ENCODE assay signal across 9 cellular contexts in genomic region chr20:25319241-25320034, GRCh38.
DNase-seq lines count a peak whose midpoint lies in the region; ATAC-seq and TF ChIP-seq lines count a peak whose summit lies in the region.
"Had no signal": no experiment of that assay in that cellular context is flagged by ENCODE, and none has a peak within 500 bp of the region (broad histone marks: within the 10 kb centered on the region; RNA-seq: fewer than 3 reads in every experiment).

No MANE protein-coding gene starts in this region.

- intact Hi-C loops in posterior vena cava (cut with DNase I), result loop anchor here in 1 of 2 donors (5.0 kb wide), 1 partner anchor 68 kb away; no protein-coding TSS in a partner anchor

- ATAC-seq in GM18502 (IDR thresholded peaks at IDR 0.05; ENCODE audit: poor library complexity, unreplicated experiment) (peak; percentile 4), HG02885 (IDR thresholded peaks at IDR 0.05; ENCODE audit: poor library complexity, unreplicated experiment) (peak; percentile 9)

- H3K4me3 Mint-ChIP-seq in neural crest cell (no peak overlapping the region), mesothelial cell of epicardium (no peak overlapping the region)
- H3K4me3 Mint-ChIP-seq: T-helper 17 cell had no signal

- H3K27ac Mint-ChIP-seq in neural crest cell (ENCODE audit: unreplicated experiment), result peak overlapping the region; percentile 59
- no peak overlapping the region for H3K27ac Mint-ChIP-seq in mesothelial cell of epicardium
- H3K27ac Mint-ChIP-seq: T-helper 17 cell had no signal

- H3K4me1 Mint-ChIP-seq in neural crest cell (peaks cover 20% of the 10 kb centered on the region), mesothelial cell of epicardium (peaks cover 1% of the 10 kb centered on the region)

- H3K9me3 Mint-ChIP-seq in neural crest cell (no peaks in the 10 kb centered on the region), mesothelial cell of epicardium (no peaks in the 10 kb centered on the region)

- peak; percentile 82 for DNase-seq in RPMI8226
- no peak for DNase-seq in neural crest cell (ENCODE audit: low read depth, low spot score)
- DNase-seq in posterior vena cava (ENCODE audit: low spot score), result no peak
- no peak for DNase-seq in occipital lobe (lab: John Stamatoyannopoulos, UW)
- DNase-seq in mesothelial cell of epicardium (ENCODE audit: low spot score in 2 of 2, unreplicated experiment in 2 of 2), result no peak
- DNase-seq in activated effector memory CD4-positive, alpha-beta T cell treated with anti-CD3 and anti-CD28 coated beads, Interleukin-2, amount 50 U/mL, for 16 hours, result no peak
- DNase-seq: T-helper 17 cell had no signal

- H3K27me3 Mint-ChIP-seq in neural crest cell (ENCODE audit: low read depth) (no peaks in the 10 kb centered on the region), mesothelial cell of epicardium (ENCODE audit: low read depth) (no peaks in the 10 kb centered on the region)
- H3K27me3 Mint-ChIP-seq: T-helper 17 cell had no signal

- H3K36me3 Mint-ChIP-seq in neural crest cell (ENCODE audit: low read depth) (peaks cover 3% of the 10 kb centered on the region), mesothelial cell of epicardium (peaks cover 16% of the 10 kb centered on the region)

- TF ChIP-seq CTCF in neural crest cell (conservative IDR thresholded peaks at IDR 0.05) (no peak), mesothelial cell of epicardium (IDR thresholded peaks at IDR 0.05; ENCODE audit: unreplicated experiment) (no peak)
